ENCODE assay signal across 17 cellular contexts in the genomic region with DNA sequence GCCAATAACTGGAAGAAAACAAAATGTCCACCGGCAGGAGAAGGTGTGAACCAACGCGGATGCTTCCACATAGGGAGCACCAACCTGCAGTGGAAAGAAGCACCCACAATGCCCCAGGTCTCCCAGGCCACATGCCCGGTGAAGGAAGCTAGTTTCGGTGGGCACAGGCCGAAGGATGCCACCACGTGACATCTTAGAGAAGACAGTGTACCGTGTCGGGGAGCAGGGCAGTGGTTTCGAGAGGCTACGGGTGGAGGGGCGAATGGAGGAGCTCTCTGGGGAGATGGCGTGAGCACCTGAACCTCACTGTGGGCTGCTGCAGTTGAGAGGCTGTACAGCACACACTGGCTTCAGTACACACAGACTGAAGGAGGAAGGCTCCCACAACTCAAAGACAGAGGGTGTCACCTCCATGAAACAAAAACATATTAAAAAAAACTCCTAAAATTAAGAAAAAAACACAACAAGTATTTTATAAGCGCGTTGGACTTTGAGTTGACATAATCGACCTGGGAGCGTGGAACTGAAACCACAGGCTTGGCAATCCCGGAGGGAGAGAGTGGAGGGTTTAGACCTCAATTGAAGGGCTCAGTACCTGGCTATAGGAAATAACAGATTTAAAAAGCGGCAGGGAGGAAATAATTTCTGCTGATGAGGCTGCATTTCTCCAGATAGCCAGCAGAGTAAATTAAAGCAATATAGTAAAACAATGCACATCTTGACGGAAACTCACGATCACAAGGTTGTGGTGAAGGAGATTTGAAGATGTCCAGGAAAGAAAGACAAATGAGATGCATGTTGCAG.
DNase-seq lines count a peak whose midpoint lies in the region; ATAC-seq and TF ChIP-seq lines count a peak whose summit lies in the region.
"Had no signal": no experiment of that assay in that cellular context is flagged by ENCODE, and none has a peak within 500 bp of the region (broad histone marks: within the 10 kb centered on the region; RNA-seq: fewer than 3 reads in every experiment).

No MANE protein-coding gene starts in this region.

- no peak for ATAC-seq in activated CD8-positive, alpha-beta T cell treated with anti-CD3 and anti-CD28 coated beads for 36 hours
- ATAC-seq in activated CD8-positive, alpha-beta T cell treated with anti-CD3 and anti-CD28 coated beads, Interleukin-2, amount 10 ng/mL, durations not matched to agents 7 days and 5 days = no peak
- ATAC-seq: body of pancreas, left cardiac atrium had no signal

- peak; percentile 16 for TF ChIP-seq CTCF in activated CD8-positive, alpha-beta T cell treated with anti-CD3 and anti-CD28 coated beads for 36 hours (IDR thresholded peaks at IDR 0.05)
- TF ChIP-seq CTCF in HFFc6 (IDR thresholded peaks at IDR 0.05) (peak; percentile 31; the same call in 1 of the 2 replicates), progenitor cell of endocrine pancreas (IDR thresholded peaks at IDR 0.05; ENCODE audit: unreplicated experiment) (no peak)

- no peak overlapping the region for H3K27ac Mint-ChIP-seq in activated CD8-positive, alpha-beta T cell treated with anti-CD3 and anti-CD28 coated beads for 36 hours
- no peak overlapping the region for H3K27ac Mint-ChIP-seq in activated CD8-positive, alpha-beta T cell treated with anti-CD3 and anti-CD28 coated beads, Interleukin-2, amount 10 ng/mL, durations not matched to agents 7 days and 5 days
- no peak overlapping the region for H3K27ac Mint-ChIP-seq in HFFc6
- no peak overlapping the region for H3K27ac Mint-ChIP-seq in progenitor cell of endocrine pancreas
- H3K27ac Mint-ChIP-seq: activated CD4-positive, alpha-beta memory T cell treated with anti-CD3 and anti-CD28 coated beads for 36 hours had no signal

- CTCF ChIA-PET in activated CD8-positive, alpha-beta T cell treated with anti-CD3 and anti-CD28 coated beads for 36 hours (lab: Charles Lee) = no interaction called here
- CTCF ChIA-PET in activated CD8-positive, alpha-beta T cell treated with anti-CD3 and anti-CD28 coated beads, Interleukin-2, amount 10 ng/mL, durations not matched to agents 7 days and 5 days (lab: Charles Lee) = no interaction called here

- DNase-seq in activated CD8-positive, alpha-beta T cell treated with anti-CD3 and anti-CD28 coated beads for 36 hours = no peak
- no peak for DNase-seq in activated CD8-positive, alpha-beta T cell treated with anti-CD3 and anti-CD28 coated beads, Interleukin-2, amount 10 ng/mL, durations not matched to agents 7 days and 5 days
- DNase-seq in HFFc6 = no peak
- DNase-seq in ecto neural progenitor cell (ENCODE audit: low spot score) = peak; percentile 19
- peak; percentile 3 for DNase-seq in progenitor cell of endocrine pancreas (ENCODE audit: low spot score, unreplicated experiment)
- DNase-seq in NCI-H2171 (lab: John Stamatoyannopoulos, UW) = no peak
- DNase-seq in caudate nucleus (lab: John Stamatoyannopoulos, UW) = no peak
- no peak for DNase-seq in effector CD8-positive, alpha-beta T cell (lab: John Stamatoyannopoulos, UW)
- DNase-seq: activated CD4-positive, alpha-beta memory T cell treated with anti-CD3 and anti-CD28 coated beads for 36 hours; activated gamma-delta T cell treated with Interleukin-2 at 50 U/mL for 16 hours; body of pancreas; left cardiac atrium; naive B cell; NCI-H1417; NCI-H2227 treated with DMSO at 0.1 percent for 48 hours had no signal

- H3K4me1 Mint-ChIP-seq in activated CD8-positive, alpha-beta T cell treated with anti-CD3 and anti-CD28 coated beads for 36 hours (ENCODE audit: low read depth) = peaks cover 25% of the 10 kb centered on the region
- H3K4me1 Mint-ChIP-seq in activated CD8-positive, alpha-beta T cell treated with anti-CD3 and anti-CD28 coated beads, Interleukin-2, amount 10 ng/mL, durations not matched to agents 7 days and 5 days (ENCODE audit: low read depth) = peaks cover 16% of the 10 kb centered on the region
- peaks cover 15% of the 10 kb centered on the region for H3K4me1 Mint-ChIP-seq in HFFc6 (ENCODE audit: low read depth)
- no peaks in the 10 kb centered on the region for H3K4me1 Mint-ChIP-seq in progenitor cell of endocrine pancreas (ENCODE audit: low read depth)

- H3K27me3 Mint-ChIP-seq in activated CD8-positive, alpha-beta T cell treated with anti-CD3 and anti-CD28 coated beads for 36 hours = no peaks in the 10 kb centered on the region
- peaks cover 16% of the 10 kb centered on the region for H3K27me3 Mint-ChIP-seq in activated CD8-positive, alpha-beta T cell treated with anti-CD3 and anti-CD28 coated beads, Interleukin-2, amount 10 ng/mL, durations not matched to agents 7 days and 5 days (ENCODE audit: low read depth)
- H3K27me3 Mint-ChIP-seq in HFFc6 (ENCODE audit: insufficient read depth) (peaks cover 74% of the 10 kb centered on the region), progenitor cell of endocrine pancreas (peaks cover 56% of the 10 kb centered on the region)
- H3K27me3 Mint-ChIP-seq: activated CD4-positive, alpha-beta memory T cell treated with anti-CD3 and anti-CD28 coated beads for 36 hours had no signal

- H3K4me3 Mint-ChIP-seq in activated CD8-positive, alpha-beta T cell treated with anti-CD3 and anti-CD28 coated beads for 36 hours = no peak overlapping the region
- H3K4me3 Mint-ChIP-seq in activated CD8-positive, alpha-beta T cell treated with anti-CD3 and anti-CD28 coated beads, Interleukin-2, amount 10 ng/mL, durations not matched to agents 7 days and 5 days = no peak overlapping the region
- no peak overlapping the region for H3K4me3 Mint-ChIP-seq in HFFc6
- H3K4me3 Mint-ChIP-seq in progenitor cell of endocrine pancreas (ENCODE audit: low read depth) = no peak overlapping the region
- H3K4me3 Mint-ChIP-seq: activated CD4-positive, alpha-beta memory T cell treated with anti-CD3 and anti-CD28 coated beads for 36 hours had no signal

- no peaks in the 10 kb centered on the region for H3K9me3 Mint-ChIP-seq in activated CD8-positive, alpha-beta T cell treated with anti-CD3 and anti-CD28 coated beads for 36 hours
- H3K9me3 Mint-ChIP-seq in activated CD8-positive, alpha-beta T cell treated with anti-CD3 and anti-CD28 coated beads, Interleukin-2, amount 10 ng/mL, durations not matched to agents 7 days and 5 days (ENCODE audit: insufficient read depth) = no peaks in the 10 kb centered on the region
- no peaks in the 10 kb centered on the region for H3K9me3 Mint-ChIP-seq in HFFc6
- no peaks in the 10 kb centered on the region for H3K9me3 Mint-ChIP-seq in progenitor cell of endocrine pancreas (ENCODE audit: low read depth)
- H3K9me3 Mint-ChIP-seq: activated CD4-positive, alpha-beta memory T cell treated with anti-CD3 and anti-CD28 coated beads for 36 hours; IgD-negative memory B cell; naive B cell had no signal

- H3K36me3 Mint-ChIP-seq in activated CD8-positive, alpha-beta T cell treated with anti-CD3 and anti-CD28 coated beads for 36 hours (ENCODE audit: low read depth) = no peaks in the 10 kb centered on the region
- H3K36me3 Mint-ChIP-seq in activated CD8-positive, alpha-beta T cell treated with anti-CD3 and anti-CD28 coated beads, Interleukin-2, amount 10 ng/mL, durations not matched to agents 7 days and 5 days (ENCODE audit: low read depth) = no peaks in the 10 kb centered on the region
- H3K36me3 Mint-ChIP-seq in HFFc6 (ENCODE audit: low read depth) = no peaks in the 10 kb centered on the region
- H3K36me3 Mint-ChIP-seq in progenitor cell of endocrine pancreas (ENCODE audit: insufficient read depth) = no peaks in the 10 kb centered on the region
- H3K36me3 Mint-ChIP-seq: IgD-negative memory B cell had no signal

- intact Hi-C loops in activated CD8-positive, alpha-beta T cell treated with anti-CD3 and anti-CD28 coated beads for 36 hours (cut with micrococcal nuclease) = no loop called here

- POLR2A ChIA-PET in activated CD8-positive, alpha-beta T cell treated with anti-CD3 and anti-CD28 coated beads for 36 hours (lab: Charles Lee) = no interaction called here
- POLR2A ChIA-PET in activated CD8-positive, alpha-beta T cell treated with anti-CD3 and anti-CD28 coated beads, Interleukin-2, amount 10 ng/mL, durations not matched to agents 7 days and 5 days (lab: Charles Lee) = no interaction called here

- no peak overlapping the region for H3K27ac ChIP-seq in caudate nucleus (ENCODE audit: low read depth, low read length)
- H3K27ac ChIP-seq: body of pancreas, thoracic aorta had no signal

Comparison
In these comparisons a context has a peak if more than half of its experiments do, and no peak if none do; other contexts are left out.
1. DNase-seq: peak in ecto neural progenitor cell (single experiment) and progenitor cell of endocrine pancreas (single experiment); none in activated CD8-positive, alpha-beta T cell treated with anti-CD3 and anti-CD28 coated beads for 36 hours (single experiment), activated CD8-positive, alpha-beta T cell treated with anti-CD3 and anti-CD28 coated beads, Interleukin-2, amount 10 ng/mL, durations not matched to agents 7 days and 5 days (single experiment), HFFc6 (single experiment), NCI-H2171 (single experiment), caudate nucleus (0 of 61) and effector CD8-positive, alpha-beta T cell (single experiment).